ENCODE assay signal across 2 cellular contexts in the genomic region with DNA sequence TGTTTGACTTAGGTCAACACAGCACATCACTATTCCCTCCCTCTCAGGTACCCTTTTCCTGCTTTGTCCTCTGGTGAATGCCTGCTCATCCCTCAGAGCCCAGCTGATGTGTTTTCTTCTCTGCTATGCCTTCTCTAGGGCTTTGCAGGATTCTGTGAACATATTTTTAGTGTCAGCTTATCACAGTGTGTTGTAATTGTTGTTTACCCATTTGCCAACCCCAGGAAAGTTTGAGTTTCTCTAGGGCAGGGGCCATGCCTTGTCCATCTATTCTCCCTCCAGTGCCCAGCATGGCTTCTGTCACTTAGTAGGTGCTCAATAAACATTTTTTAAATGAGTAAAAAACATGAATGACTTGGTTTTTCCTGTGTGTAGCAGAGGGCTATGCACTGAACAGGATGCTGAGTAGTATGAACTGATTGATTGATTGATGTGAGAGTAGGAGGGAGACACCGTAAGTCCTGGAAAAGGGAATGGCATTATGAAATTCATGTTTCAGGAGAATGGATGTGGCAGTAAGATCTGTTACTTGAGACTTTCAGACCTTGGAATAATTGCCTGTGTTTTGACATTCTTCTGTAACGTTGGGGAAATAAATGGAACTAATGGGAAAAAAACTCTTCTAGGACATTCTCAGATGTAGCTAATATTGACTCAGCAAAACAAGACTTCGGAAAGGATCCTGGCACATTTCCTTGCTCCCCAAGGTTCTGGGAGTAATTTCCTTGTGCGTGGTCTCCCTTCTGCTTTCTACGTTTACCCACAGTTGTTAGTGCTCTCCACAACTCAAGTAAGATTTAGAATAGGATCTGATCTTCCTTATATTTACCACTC.
TF ChIP-seq lines count a peak whose summit lies in the region.

No MANE protein-coding gene starts in this region.

TF ChIP-seq in SK-N-SH, 30 proteins besides CTCF, POLR2A, EP300 and RAD21:
- TF ChIP-seq SIN3A (IDR thresholded peaks at IDR 0.05; ENCODE audit: borderline replicate concordance, low read depth, low read length), result no peak
- no peak for TF ChIP-seq SMC3 (IDR thresholded peaks at IDR 0.05; ENCODE audit: low read depth, low read length)
- TF ChIP-seq, protein P1, sequence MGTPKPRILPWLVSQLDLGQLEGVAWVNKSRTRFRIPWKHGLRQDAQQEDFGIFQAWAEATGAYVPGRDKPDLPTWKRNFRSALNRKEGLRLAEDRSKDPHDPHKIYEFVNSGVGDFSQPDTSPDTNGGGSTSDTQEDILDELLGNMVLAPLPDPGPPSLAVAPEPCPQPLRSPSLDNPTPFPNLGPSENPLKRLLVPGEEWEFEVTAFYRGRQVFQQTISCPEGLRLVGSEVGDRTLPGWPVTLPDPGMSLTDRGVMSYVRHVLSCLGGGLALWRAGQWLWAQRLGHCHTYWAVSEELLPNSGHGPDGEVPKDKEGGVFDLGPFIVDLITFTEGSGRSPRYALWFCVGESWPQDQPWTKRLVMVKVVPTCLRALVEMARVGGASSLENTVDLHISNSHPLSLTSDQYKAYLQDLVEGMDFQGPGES (IDR thresholded peaks at IDR 0.05; ENCODE audit: low read depth, low read length), result no peak
- TF ChIP-seq, protein P2, sequence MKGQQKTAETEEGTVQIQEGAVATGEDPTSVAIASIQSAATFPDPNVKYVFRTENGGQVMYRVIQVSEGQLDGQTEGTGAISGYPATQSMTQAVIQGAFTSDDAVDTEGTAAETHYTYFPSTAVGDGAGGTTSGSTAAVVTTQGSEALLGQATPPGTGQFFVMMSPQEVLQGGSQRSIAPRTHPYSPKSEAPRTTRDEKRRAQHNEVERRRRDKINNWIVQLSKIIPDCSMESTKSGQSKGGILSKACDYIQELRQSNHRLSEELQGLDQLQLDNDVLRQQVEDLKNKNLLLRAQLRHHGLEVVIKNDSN (IDR thresholded peaks at IDR 0.05; ENCODE audit: borderline replicate concordance, low read depth), result no peak
- no peak for TF ChIP-seq ELF1 (IDR thresholded peaks at IDR 0.05)
- no peak for TF ChIP-seq NFIC (IDR thresholded peaks at IDR 0.05; ENCODE audit: borderline replicate concordance)
- no peak for TF ChIP-seq RFX5 (IDR thresholded peaks at IDR 0.05; ENCODE audit: low read length)
- no peak for TF ChIP-seq GATA2 (CRISPR knock-in tag; IDR thresholded peaks at IDR 0.05)
- no peak for TF ChIP-seq JUND (IDR thresholded peaks at IDR 0.05)
- TF ChIP-seq POLR2AphosphoS5 (IDR thresholded peaks at IDR 0.05; ENCODE audit: low read depth, low read length), result no peak
- no peak for TF ChIP-seq CHD2 (IDR thresholded peaks at IDR 0.05; ENCODE audit: low read length, partially characterized antibody)
- no peak for TF ChIP-seq TCF12 (IDR thresholded peaks at IDR 0.05)
- TF ChIP-seq, protein P3, sequence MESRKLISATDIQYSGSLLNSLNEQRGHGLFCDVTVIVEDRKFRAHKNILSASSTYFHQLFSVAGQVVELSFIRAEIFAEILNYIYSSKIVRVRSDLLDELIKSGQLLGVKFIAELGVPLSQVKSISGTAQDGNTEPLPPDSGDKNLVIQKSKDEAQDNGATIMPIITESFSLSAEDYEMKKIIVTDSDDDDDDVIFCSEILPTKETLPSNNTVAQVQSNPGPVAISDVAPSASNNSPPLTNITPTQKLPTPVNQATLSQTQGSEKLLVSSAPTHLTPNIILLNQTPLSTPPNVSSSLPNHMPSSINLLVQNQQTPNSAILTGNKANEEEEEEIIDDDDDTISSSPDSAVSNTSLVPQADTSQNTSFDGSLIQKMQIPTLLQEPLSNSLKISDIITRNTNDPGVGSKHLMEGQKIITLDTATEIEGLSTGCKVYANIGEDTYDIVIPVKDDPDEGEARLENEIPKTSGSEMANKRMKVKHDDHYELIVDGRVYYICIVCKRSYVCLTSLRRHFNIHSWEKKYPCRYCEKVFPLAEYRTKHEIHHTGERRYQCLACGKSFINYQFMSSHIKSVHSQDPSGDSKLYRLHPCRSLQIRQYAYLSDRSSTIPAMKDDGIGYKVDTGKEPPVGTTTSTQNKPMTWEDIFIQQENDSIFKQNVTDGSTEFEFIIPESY (IDR thresholded peaks at IDR 0.05; ENCODE audit: borderline replicate concordance, low read depth), result no peak
- no peak for TF ChIP-seq EZH2phosphoT487 (IDR thresholded peaks at IDR 0.05; ENCODE audit: borderline replicate concordance, low read depth)
- TF ChIP-seq NRF1 (IDR thresholded peaks at IDR 0.05; ENCODE audit: low read depth, low read length), result no peak
- TF ChIP-seq GABPA (IDR thresholded peaks at IDR 0.05; ENCODE audit: low read depth), result no peak
- no peak for TF ChIP-seq RXRA (IDR thresholded peaks at IDR 0.05; ENCODE audit: borderline replicate concordance, low read depth)
- TF ChIP-seq, protein P4, sequence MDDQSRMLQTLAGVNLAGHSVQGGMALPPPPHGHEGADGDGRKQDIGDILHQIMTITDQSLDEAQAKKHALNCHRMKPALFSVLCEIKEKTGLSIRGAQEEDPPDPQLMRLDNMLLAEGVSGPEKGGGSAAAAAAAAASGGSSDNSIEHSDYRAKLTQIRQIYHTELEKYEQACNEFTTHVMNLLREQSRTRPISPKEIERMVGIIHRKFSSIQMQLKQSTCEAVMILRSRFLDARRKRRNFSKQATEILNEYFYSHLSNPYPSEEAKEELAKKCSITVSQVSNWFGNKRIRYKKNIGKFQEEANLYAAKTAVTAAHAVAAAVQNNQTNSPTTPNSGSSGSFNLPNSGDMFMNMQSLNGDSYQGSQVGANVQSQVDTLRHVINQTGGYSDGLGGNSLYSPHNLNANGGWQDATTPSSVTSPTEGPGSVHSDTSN (IDR thresholded peaks at IDR 0.05), result no peak
- no peak for TF ChIP-seq YY1 (IDR thresholded peaks at IDR 0.05; ENCODE audit: low read depth)
- no peak for TF ChIP-seq TEAD4 (IDR thresholded peaks at IDR 0.05; ENCODE audit: borderline replicate concordance, insufficient read depth)

TF ChIP-seq in SK-N-SH treated with all-trans-retinoic acid at 6 μM for 48 hours, 23 proteins besides CTCF, POLR2A, EP300 and RAD21:
- no peak for TF ChIP-seq ZFP30 (CRISPR knock-in tag; IDR thresholded peaks at IDR 0.05)
- TF ChIP-seq ZC3H10 (CRISPR knock-in tag; IDR thresholded peaks at IDR 0.05), result no peak
- no peak for TF ChIP-seq TOX (CRISPR knock-in tag; IDR thresholded peaks at IDR 0.05; ENCODE audit: borderline replicate concordance)
- TF ChIP-seq ARNTL (CRISPR knock-in tag; IDR thresholded peaks at IDR 0.05; ENCODE audit: borderline replicate concordance, low read depth), result no peak
- TF ChIP-seq CSDC2 (CRISPR knock-in tag; IDR thresholded peaks at IDR 0.05), result no peak
- TF ChIP-seq, protein P5, sequence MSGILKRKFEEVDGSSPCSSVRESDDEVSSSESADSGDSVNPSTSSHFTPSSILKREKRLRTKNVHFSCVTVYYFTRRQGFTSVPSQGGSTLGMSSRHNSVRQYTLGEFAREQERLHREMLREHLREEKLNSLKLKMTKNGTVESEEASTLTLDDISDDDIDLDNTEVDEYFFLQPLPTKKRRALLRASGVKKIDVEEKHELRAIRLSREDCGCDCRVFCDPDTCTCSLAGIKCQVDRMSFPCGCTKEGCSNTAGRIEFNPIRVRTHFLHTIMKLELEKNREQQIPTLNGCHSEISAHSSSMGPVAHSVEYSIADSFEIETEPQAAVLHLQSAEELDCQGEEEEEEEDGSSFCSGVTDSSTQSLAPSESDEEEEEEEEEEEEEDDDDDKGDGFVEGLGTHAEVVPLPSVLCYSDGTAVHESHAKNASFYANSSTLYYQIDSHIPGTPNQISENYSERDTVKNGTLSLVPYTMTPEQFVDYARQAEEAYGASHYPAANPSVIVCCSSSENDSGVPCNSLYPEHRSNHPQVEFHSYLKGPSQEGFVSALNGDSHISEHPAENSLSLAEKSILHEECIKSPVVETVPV (CRISPR knock-in tag; IDR thresholded peaks at IDR 0.05), result no peak
- TF ChIP-seq ESRRG (CRISPR knock-in tag; IDR thresholded peaks at IDR 0.05), result no peak
- TF ChIP-seq, protein P6, sequence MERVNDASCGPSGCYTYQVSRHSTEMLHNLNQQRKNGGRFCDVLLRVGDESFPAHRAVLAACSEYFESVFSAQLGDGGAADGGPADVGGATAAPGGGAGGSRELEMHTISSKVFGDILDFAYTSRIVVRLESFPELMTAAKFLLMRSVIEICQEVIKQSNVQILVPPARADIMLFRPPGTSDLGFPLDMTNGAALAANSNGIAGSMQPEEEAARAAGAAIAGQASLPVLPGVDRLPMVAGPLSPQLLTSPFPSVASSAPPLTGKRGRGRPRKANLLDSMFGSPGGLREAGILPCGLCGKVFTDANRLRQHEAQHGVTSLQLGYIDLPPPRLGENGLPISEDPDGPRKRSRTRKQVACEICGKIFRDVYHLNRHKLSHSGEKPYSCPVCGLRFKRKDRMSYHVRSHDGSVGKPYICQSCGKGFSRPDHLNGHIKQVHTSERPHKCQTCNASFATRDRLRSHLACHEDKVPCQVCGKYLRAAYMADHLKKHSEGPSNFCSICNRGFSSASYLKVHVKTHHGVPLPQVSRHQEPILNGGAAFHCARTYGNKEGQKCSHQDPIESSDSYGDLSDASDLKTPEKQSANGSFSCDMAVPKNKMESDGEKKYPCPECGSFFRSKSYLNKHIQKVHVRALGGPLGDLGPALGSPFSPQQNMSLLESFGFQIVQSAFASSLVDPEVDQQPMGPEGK (CRISPR knock-in tag; IDR thresholded peaks at IDR 0.05; ENCODE audit: borderline replicate concordance), result no peak
- no peak for TF ChIP-seq OSR1 (CRISPR knock-in tag; IDR thresholded peaks at IDR 0.05)
- TF ChIP-seq, protein P7, sequence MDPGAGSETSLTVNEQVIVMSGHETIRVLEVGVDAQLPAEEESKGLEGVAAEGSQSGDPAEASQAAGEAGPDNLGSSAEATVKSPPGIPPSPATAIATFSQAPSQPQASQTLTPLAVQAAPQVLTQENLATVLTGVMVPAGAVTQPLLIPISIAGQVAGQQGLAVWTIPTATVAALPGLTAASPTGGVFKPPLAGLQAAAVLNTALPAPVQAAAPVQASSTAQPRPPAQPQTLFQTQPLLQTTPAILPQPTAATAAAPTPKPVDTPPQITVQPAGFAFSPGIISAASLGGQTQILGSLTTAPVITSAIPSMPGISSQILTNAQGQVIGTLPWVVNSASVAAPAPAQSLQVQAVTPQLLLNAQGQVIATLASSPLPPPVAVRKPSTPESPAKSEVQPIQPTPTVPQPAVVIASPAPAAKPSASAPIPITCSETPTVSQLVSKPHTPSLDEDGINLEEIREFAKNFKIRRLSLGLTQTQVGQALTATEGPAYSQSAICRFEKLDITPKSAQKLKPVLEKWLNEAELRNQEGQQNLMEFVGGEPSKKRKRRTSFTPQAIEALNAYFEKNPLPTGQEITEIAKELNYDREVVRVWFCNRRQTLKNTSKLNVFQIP (CRISPR knock-in tag; IDR thresholded peaks at IDR 0.05; ENCODE audit: borderline replicate concordance, low read depth), result no peak
- TF ChIP-seq, protein P8, sequence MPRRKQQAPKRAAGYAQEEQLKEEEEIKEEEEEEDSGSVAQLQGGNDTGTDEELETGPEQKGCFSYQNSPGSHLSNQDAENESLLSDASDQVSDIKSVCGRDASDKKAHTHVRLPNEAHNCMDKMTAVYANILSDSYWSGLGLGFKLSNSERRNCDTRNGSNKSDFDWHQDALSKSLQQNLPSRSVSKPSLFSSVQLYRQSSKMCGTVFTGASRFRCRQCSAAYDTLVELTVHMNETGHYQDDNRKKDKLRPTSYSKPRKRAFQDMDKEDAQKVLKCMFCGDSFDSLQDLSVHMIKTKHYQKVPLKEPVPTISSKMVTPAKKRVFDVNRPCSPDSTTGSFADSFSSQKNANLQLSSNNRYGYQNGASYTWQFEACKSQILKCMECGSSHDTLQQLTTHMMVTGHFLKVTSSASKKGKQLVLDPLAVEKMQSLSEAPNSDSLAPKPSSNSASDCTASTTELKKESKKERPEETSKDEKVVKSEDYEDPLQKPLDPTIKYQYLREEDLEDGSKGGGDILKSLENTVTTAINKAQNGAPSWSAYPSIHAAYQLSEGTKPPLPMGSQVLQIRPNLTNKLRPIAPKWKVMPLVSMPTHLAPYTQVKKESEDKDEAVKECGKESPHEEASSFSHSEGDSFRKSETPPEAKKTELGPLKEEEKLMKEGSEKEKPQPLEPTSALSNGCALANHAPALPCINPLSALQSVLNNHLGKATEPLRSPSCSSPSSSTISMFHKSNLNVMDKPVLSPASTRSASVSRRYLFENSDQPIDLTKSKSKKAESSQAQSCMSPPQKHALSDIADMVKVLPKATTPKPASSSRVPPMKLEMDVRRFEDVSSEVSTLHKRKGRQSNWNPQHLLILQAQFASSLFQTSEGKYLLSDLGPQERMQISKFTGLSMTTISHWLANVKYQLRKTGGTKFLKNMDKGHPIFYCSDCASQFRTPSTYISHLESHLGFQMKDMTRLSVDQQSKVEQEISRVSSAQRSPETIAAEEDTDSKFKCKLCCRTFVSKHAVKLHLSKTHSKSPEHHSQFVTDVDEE (CRISPR knock-in tag; IDR thresholded peaks at IDR 0.05), result no peak
- TF ChIP-seq ISL1 (CRISPR knock-in tag; IDR thresholded peaks at IDR 0.05), result no peak
- TF ChIP-seq, protein P9, sequence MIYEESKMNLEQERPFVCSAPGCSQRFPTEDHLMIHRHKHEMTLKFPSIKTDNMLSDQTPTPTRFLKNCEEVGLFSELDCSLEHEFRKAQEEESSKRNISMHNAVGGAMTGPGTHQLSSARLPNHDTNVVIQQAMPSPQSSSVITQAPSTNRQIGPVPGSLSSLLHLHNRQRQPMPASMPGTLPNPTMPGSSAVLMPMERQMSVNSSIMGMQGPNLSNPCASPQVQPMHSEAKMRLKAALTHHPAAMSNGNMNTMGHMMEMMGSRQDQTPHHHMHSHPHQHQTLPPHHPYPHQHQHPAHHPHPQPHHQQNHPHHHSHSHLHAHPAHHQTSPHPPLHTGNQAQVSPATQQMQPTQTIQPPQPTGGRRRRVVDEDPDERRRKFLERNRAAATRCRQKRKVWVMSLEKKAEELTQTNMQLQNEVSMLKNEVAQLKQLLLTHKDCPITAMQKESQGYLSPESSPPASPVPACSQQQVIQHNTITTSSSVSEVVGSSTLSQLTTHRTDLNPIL (CRISPR knock-in tag; IDR thresholded peaks at IDR 0.05; ENCODE audit: low read depth), result no peak
- TF ChIP-seq PPARA (CRISPR knock-in tag; IDR thresholded peaks at IDR 0.05; ENCODE audit: borderline replicate concordance), result no peak
- TF ChIP-seq ZNF70 (CRISPR knock-in tag; IDR thresholded peaks at IDR 0.05), result no peak
